8 cellular contexts compared by ENCODE assay signal in the genomic region with DNA sequence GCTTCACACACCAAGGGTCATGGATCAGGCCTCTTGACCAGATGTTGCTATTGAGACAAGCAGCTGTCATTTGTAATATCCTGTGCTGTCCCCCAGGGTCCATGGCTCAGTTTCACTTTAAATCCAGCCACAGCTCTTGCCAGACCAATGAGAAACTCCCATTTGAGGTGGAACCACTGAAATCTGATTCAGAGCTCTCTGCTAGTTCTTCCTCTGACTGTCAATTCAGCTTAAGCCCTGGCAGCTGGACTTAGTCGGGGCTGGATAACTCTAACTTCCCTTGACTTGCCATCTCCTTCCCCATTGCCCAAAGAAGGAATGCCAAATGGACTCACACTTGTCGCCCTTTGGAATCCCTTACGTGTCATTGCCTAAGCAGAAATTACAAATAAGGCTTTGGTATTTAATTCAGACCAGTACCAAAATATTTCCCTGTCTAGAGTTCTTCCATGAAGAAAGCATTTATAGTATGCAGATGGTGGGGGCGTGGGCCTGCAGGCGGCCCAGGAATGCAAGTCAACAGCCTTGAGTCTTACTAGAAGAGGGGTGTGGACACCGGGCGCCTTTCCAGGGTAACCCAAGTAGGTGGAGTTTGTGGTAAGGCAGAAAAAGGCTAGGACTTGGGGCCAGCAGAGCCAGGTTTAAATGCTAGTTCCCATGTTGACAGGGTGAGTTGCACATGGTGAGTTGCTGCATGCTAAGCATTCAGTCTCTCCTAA.
DNase-seq lines count a peak whose midpoint lies in the region; ATAC-seq and TF ChIP-seq lines count a peak whose summit lies in the region.

No MANE protein-coding gene starts in this region.

- TF ChIP-seq CTCF in cardiac muscle cell (IDR thresholded peaks at IDR 0.05; ENCODE audit: low read depth, low read length): no peak
- no peak for TF ChIP-seq CTCF in stomach (IDR thresholded peaks at IDR 0.05)

- H3K36me3 ChIP-seq in cardiac muscle cell (no peaks in the 10 kb centered on the region), stomach (no peaks in the 10 kb centered on the region)

- H3K27ac Mint-ChIP-seq in T-helper 17 cell: no peak overlapping the region

- H3K4me1 ChIP-seq in cardiac muscle cell (ENCODE audit: low read depth) (peaks cover 4% of the 10 kb centered on the region), stomach (peaks cover 11 to 31% (median 17%) of the 10 kb centered on the region in 4 donors)

- intact Hi-C loops in stomach (cut with DNase I; ENCODE audit: low total_unique reads): no loop called here

- H3K4me1 Mint-ChIP-seq in T-helper 17 cell: peaks cover 5% of the 10 kb centered on the region

- peak; percentile 79 for ATAC-seq in GM19397 (IDR thresholded peaks at IDR 0.05; ENCODE audit: unreplicated experiment)
- peak; percentile 68 for ATAC-seq in HG03159 (IDR thresholded peaks at IDR 0.05; ENCODE audit: unreplicated experiment)
- ATAC-seq in T-helper 17 cell: no peak

- TF ChIP-seq POLR2A in stomach (IDR thresholded peaks at IDR 0.05): no peak

- 2 to 21% (median 17%) methylated on average over 7 of the region's 7 CpGs for WGBS in stomach, 5 donors

- peak; percentile 90 for DNase-seq in T1000 (lab: John Stamatoyannopoulos, UW)
- DNase-seq in cardiac muscle cell (ENCODE audit: low read depth in 1 of 2, low spot score in 1 of 2): peak; percentile 62 to 98
- peak; percentile 92 for DNase-seq in stomach
- no peak for DNase-seq in T-helper 17 cell
- no peak for DNase-seq in nucleus accumbens (lab: John Stamatoyannopoulos, UW)
- DNase-seq in OCI-M2 (lab: John Stamatoyannopoulos, UW; ENCODE audit: unreplicated experiment): no peak

- H3K36me3 Mint-ChIP-seq in T-helper 17 cell (ENCODE audit: low read depth): no peaks in the 10 kb centered on the region

- H3K27ac ChIP-seq in cardiac muscle cell: peak overlapping the region; percentile 74
- H3K27ac ChIP-seq in stomach: peak overlapping the region in 4 of 5 donors; percentile 62 to 65 (median 64)

- H3K9me3 ChIP-seq in cardiac muscle cell (ENCODE audit: low read depth): no peaks in the 10 kb centered on the region
- H3K9me3 ChIP-seq in stomach: no peaks in the 10 kb centered on the region
- no peaks in the 10 kb centered on the region for H3K9me3 ChIP-seq in T-helper 17 cell (ENCODE audit: control insufficient read depth, low read length, poor library complexity, severe bottlenecking)

- H3K4me3 Mint-ChIP-seq in T-helper 17 cell: no peak overlapping the region

- no peak overlapping the region for H3K4me3 ChIP-seq in cardiac muscle cell
- no peak overlapping the region for H3K4me3 ChIP-seq in stomach

- TF ChIP-seq EP300 in stomach (IDR thresholded peaks at IDR 0.05): no peak

- H3K27me3 Mint-ChIP-seq in T-helper 17 cell: peaks cover 58% of the 10 kb centered on the region

- H3K27me3 ChIP-seq in cardiac muscle cell (no peaks in the 10 kb centered on the region), stomach (no peaks in the 10 kb centered on the region)

Comparison
In these comparisons a context has a peak if more than half of its experiments do, and no peak if none do; other contexts are left out.
1. DNase-seq: peak in T1000 (single experiment), cardiac muscle cell (2 of 2) and stomach (single experiment); none in T-helper 17 cell (0 of 3), nucleus accumbens (0 of 56) and OCI-M2 (single experiment).